Comparison of ENCODE assay signal across 8 cellular contexts in the genomic region with DNA sequence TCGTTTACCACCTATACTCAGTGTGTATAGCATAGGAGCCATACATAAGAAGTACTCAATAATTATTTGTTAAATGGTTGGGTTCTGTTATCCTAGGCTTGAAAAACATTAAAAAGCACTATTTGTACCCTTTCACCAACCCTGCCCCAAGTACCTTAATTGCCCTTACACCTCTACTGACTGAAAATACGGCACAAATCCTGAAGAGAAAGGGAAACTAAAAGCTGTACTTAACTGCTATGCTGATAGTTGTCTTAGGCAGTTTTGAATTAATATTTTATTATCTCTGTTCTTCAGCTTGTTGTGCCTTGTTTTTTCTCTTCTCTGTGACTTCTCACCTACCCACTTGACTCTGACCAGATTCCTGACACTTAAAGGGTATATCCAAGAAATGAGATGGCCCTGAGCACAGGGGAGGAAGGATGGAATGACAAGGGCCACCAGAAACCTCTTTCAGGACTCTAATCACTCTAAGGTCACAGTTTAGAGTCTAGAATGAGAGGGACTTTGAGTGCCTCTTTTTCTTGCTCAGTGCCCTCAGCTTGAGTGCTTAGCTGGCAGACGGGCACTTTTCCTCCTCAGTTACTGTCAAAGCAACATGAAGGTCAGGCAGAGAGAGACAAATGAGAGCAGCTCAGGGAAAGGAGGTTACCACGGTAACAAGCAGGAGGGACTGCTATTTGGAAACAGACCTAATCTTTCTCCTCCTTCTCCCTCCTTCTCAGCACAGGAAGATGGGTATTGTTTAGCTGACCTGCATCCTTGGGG.
DNase-seq lines count a peak whose midpoint lies in the region; ATAC-seq and TF ChIP-seq lines count a peak whose summit lies in the region.

No MANE protein-coding gene starts in this region.

- in situ Hi-C loops in brain microvascular endothelial cell (cut with HindIII; ENCODE audit: low pct_ligation_motif_present, low sequenced_read_pairs), result no loop called here

- intact Hi-C loops in left lung (cut with DNase I), result no loop called here

- peak overlapping the region; percentile 69 for H3K27ac Mint-ChIP-seq in type B pancreatic cell

- H3K4me3 ChIP-seq in brain microvascular endothelial cell (ENCODE audit: low read depth, low read length) (no peak overlapping the region), left lung (no peak overlapping the region)

- H3K27me3 ChIP-seq in brain microvascular endothelial cell (replicated peaks), result no peaks in the 10 kb centered on the region
- no peaks in the 10 kb centered on the region for H3K27me3 ChIP-seq in left lung

- no peaks in the 10 kb centered on the region for H3K27me3 Mint-ChIP-seq in type B pancreatic cell

- peaks cover 23 to 34% of the 10 kb centered on the region in 2 donors for H3K4me1 ChIP-seq in left lung

- H3K4me3 Mint-ChIP-seq in type B pancreatic cell, result peak overlapping the region; percentile 46

- H3K27ac ChIP-seq in brain microvascular endothelial cell (no peak overlapping the region), left lung (peak overlapping the region; percentile 47 to 64)

- H3K9me3 ChIP-seq in left lung, result no peaks in the 10 kb centered on the region

- H3K36me3 ChIP-seq in brain microvascular endothelial cell (replicated peaks) (no peaks in the 10 kb centered on the region), left lung (no peaks in the 10 kb centered on the region)

- ATAC-seq in HG03097 (IDR thresholded peaks at IDR 0.05; ENCODE audit: low FRiP score, unreplicated experiment), result peak; percentile 31
- peak; percentile 84 for ATAC-seq in left lung
- no peak for ATAC-seq in HG02970 (IDR thresholded peaks at IDR 0.05; ENCODE audit: low FRiP score, unreplicated experiment)
- no peak for ATAC-seq in HG02763 (IDR thresholded peaks at IDR 0.05; ENCODE audit: unreplicated experiment)

- peaks cover 5% of the 10 kb centered on the region for H3K9me3 Mint-ChIP-seq in type B pancreatic cell

- TF ChIP-seq CTCF in brain microvascular endothelial cell (IDR thresholded peaks at IDR 0.05; ENCODE audit: low read depth, low read length, missing control alignments) (no peak), left lung (IDR thresholded peaks at IDR 0.05) (no peak), type B pancreatic cell (conservative IDR thresholded peaks at IDR 0.05) (no peak)

- peaks cover 32% of the 10 kb centered on the region for H3K4me1 Mint-ChIP-seq in type B pancreatic cell (ENCODE audit: unreplicated experiment)

- DNase-seq in ELF-1 (ENCODE audit: low read depth, low spot score) (peak; percentile 48), NCI-H748 treated with DMSO at 0.1 percent for 48 hours (lab: John Stamatoyannopoulos, UW) (peak; percentile 22), brain microvascular endothelial cell (peak; percentile 40), left lung (peak in 1 of 2 donors; percentile 54), type B pancreatic cell (ENCODE audit: extremely low spot score, unreplicated experiment) (no peak)

- peaks cover 5% of the 10 kb centered on the region for H3K36me3 Mint-ChIP-seq in type B pancreatic cell

Comparison
In these comparisons a context has a peak if more than half of its experiments do, and no peak if none do; other contexts are left out.
1. ATAC-seq: peak in HG03097 (single experiment) and left lung (single experiment); none in HG02970 (single experiment) and HG02763 (single experiment).